9 cellular contexts compared by ENCODE assay signal in genomic region chr14:22597771-22598098, GRCh38. TPM values are rescaled to one million over a fixed set of nuclear protein-coding genes. Genes with fewer than 3 reads are reported as not detected.
DNase-seq lines count a peak whose midpoint lies in the region; TF ChIP-seq lines count a peak whose summit lies in the region.
"Had no signal": no experiment of that assay in that cellular context is flagged by ENCODE, and none has a peak within 500 bp of the region (broad histone marks: within the 10 kb centered on the region; RNA-seq: fewer than 3 reads in every experiment).

No MANE protein-coding gene starts in this region.

- peaks cover 18% of the 10 kb centered on the region for H3F3A ChIP-seq in neural progenitor cell (ENCODE audit: low read depth)

- H2AFZ ChIP-seq in neural progenitor cell (replicated peaks) = peak overlapping the region; percentile 90

- H3K4me3 ChIP-seq in neural progenitor cell = peak overlapping the region; percentile 89

- H3K79me2 ChIP-seq in neural progenitor cell (ENCODE audit: low read depth) = peaks cover 17% of the 10 kb centered on the region

- H3K9ac ChIP-seq in neural progenitor cell = no peak overlapping the region

- no peaks in the 10 kb centered on the region for H3K9me3 Mint-ChIP-seq in activated T-cell treated with anti-CD3 and anti-CD28 coated beads, Interleukin-2, amount 50 U/mL, for 24 hours
- H3K9me3 Mint-ChIP-seq in neural progenitor cell = no peaks in the 10 kb centered on the region

- no peaks in the 10 kb centered on the region for H3K9me3 ChIP-seq in neural progenitor cell (ENCODE audit: low read depth)

- TF ChIP-seq CTCF in neural progenitor cell (IDR thresholded peaks at IDR 0.05) = no peak

- H3K4me1 Mint-ChIP-seq in activated T-cell treated with anti-CD3 and anti-CD28 coated beads, Interleukin-2, amount 50 U/mL, for 24 hours (ENCODE audit: low read depth) = peaks cover 38% of the 10 kb centered on the region
- peaks cover 16% of the 10 kb centered on the region for H3K4me1 Mint-ChIP-seq in neural progenitor cell

- peak overlapping the region; percentile 88 for H3K4me3 Mint-ChIP-seq in activated T-cell treated with anti-CD3 and anti-CD28 coated beads, Interleukin-2, amount 50 U/mL, for 24 hours
- H3K4me3 Mint-ChIP-seq in neural progenitor cell = peak overlapping the region; percentile 98

- H4K20me1 ChIP-seq in neural progenitor cell (ENCODE audit: low read depth) = peaks cover 5% of the 10 kb centered on the region

- no peaks in the 10 kb centered on the region for H3K36me3 ChIP-seq in neural progenitor cell

- H3K4me2 ChIP-seq in neural progenitor cell = peak overlapping the region; percentile 87

- H3K27me3 ChIP-seq in neural progenitor cell = no peaks in the 10 kb centered on the region

- no peak for DNase-seq in activated T-cell treated with anti-CD3 and anti-CD28 coated beads, Interleukin-2, amount 50 U/mL, for 24 hours
- no peak for DNase-seq in activated T-cell treated with anti-CD3 and anti-CD28 coated beads for 4 hours
- DNase-seq in OCI-M1 (lab: John Stamatoyannopoulos, UW) = peak; percentile 45
- DNase-seq in epithelial cell of prostate (ENCODE audit: low read depth, low spot score) = no peak
- DNase-seq in neural progenitor cell (ENCODE audit: low spot score) = no peak
- no peak for DNase-seq in NK-92 treated with Interleukin-12 subunit alpha and Interleukin-12 subunit beta, amount 100 ng/mL, for 24 hours (lab: John Stamatoyannopoulos, UW)
- no peak for DNase-seq in NCI-H2227 treated with DMSO at 0.1 percent for 48 hours (lab: John Stamatoyannopoulos, UW)
- no peak for DNase-seq in SHP77 treated with DMSO at 0.1 percent for 48 hours (lab: John Stamatoyannopoulos, UW)

- H3K36me3 Mint-ChIP-seq in activated T-cell treated with anti-CD3 and anti-CD28 coated beads, Interleukin-2, amount 50 U/mL, for 24 hours (ENCODE audit: low read depth) = peaks cover 14% of the 10 kb centered on the region
- H3K36me3 Mint-ChIP-seq in neural progenitor cell = peaks cover 9% of the 10 kb centered on the region

- peak overlapping the region; percentile 77 for H3K27ac ChIP-seq in epithelial cell of prostate
- H3K27ac ChIP-seq in neural progenitor cell = no peak overlapping the region

- peak overlapping the region; percentile 23 for H3K27ac Mint-ChIP-seq in activated T-cell treated with anti-CD3 and anti-CD28 coated beads, Interleukin-2, amount 50 U/mL, for 24 hours
- no peak overlapping the region for H3K27ac Mint-ChIP-seq in neural progenitor cell

- H3K27me3 Mint-ChIP-seq in activated T-cell treated with anti-CD3 and anti-CD28 coated beads, Interleukin-2, amount 50 U/mL, for 24 hours = no peaks in the 10 kb centered on the region
- H3K27me3 Mint-ChIP-seq in neural progenitor cell (ENCODE audit: insufficient read depth, low read depth) = peaks cover 7% of the 10 kb centered on the region

- peaks cover 14% of the 10 kb centered on the region for H3K4me1 ChIP-seq in neural progenitor cell

RNA-seq across cellular contexts. Expression of gene ABHD4, which starts 0.4 kb away (rescaled TPM):
- 9.3 and 13.3 TPM in 2 replicates for total RNA-seq in neural progenitor cell (ENCODE audit: low replicate concordance)

RNA-seq across cellular contexts. Expression of gene DAD1, which starts 8.7 kb away (rescaled TPM):
- 166 and 185 TPM in 2 replicates for total RNA-seq in neural progenitor cell (ENCODE audit: low replicate concordance)

RNA-seq across cellular contexts. Expression of gene OR6J1, which starts 46.4 kb away (rescaled TPM):
- total RNA-seq in neural progenitor cell (ENCODE audit: low replicate concordance) = not detected in 2 replicates
- total RNA-seq: dermis microvascular lymphatic vessel endothelial cell had no signal
